ENCODE assay signal across 2 cellular contexts in the genomic region with DNA sequence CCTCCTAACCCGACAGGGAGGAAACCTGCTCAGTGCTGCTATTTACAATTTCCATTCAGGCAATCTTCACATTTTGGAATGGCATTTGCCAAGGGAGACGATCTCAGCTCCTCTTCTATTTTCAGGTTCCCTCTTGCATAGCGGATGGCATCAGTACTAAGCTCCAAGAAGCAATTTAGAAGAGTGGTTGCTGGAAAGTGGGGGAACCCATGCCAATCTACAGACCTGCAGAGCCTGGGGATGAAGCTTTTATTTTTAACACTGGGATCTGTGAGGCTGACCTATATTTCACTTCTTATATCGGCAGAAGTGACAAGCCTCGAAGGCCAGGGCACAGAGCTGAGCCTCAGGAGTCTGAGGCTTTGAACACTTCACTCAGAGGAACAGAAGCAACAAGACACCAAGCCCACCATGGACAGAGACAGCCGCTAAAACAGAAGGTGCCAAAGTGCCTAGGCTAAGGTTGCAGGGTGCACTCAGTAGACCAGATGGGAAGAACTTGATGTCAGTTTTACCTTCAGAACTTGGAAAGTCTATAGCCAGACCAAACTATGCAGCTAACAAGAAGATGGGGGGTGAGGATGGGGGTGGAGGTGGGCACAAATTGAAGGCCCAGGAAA.
TF ChIP-seq lines count a peak whose summit lies in the region.

No MANE protein-coding gene starts in this region.

TF ChIP-seq in SK-N-SH, 30 proteins besides CTCF, POLR2A, EP300 and RAD21:
- TF ChIP-seq, protein P1, sequence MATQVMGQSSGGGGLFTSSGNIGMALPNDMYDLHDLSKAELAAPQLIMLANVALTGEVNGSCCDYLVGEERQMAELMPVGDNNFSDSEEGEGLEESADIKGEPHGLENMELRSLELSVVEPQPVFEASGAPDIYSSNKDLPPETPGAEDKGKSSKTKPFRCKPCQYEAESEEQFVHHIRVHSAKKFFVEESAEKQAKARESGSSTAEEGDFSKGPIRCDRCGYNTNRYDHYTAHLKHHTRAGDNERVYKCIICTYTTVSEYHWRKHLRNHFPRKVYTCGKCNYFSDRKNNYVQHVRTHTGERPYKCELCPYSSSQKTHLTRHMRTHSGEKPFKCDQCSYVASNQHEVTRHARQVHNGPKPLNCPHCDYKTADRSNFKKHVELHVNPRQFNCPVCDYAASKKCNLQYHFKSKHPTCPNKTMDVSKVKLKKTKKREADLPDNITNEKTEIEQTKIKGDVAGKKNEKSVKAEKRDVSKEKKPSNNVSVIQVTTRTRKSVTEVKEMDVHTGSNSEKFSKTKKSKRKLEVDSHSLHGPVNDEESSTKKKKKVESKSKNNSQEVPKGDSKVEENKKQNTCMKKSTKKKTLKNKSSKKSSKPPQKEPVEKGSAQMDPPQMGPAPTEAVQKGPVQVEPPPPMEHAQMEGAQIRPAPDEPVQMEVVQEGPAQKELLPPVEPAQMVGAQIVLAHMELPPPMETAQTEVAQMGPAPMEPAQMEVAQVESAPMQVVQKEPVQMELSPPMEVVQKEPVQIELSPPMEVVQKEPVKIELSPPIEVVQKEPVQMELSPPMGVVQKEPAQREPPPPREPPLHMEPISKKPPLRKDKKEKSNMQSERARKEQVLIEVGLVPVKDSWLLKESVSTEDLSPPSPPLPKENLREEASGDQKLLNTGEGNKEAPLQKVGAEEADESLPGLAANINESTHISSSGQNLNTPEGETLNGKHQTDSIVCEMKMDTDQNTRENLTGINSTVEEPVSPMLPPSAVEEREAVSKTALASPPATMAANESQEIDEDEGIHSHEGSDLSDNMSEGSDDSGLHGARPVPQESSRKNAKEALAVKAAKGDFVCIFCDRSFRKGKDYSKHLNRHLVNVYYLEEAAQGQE (IDR thresholded peaks at IDR 0.05; ENCODE audit: low read depth, low read length), result peak; percentile 79
- TF ChIP-seq GABPA (IDR thresholded peaks at IDR 0.05; ENCODE audit: low read depth), result no peak

TF ChIP-seq in SK-N-SH treated with all-trans-retinoic acid at 6 μM for 48 hours, 23 proteins besides CTCF, POLR2A, EP300 and RAD21 (continued from another document):
- no peak for TF ChIP-seq TSHZ2 (CRISPR knock-in tag; IDR thresholded peaks at IDR 0.05)
- no peak for TF ChIP-seq ESRRG (CRISPR knock-in tag; IDR thresholded peaks at IDR 0.05)
- no peak for TF ChIP-seq ZNF8 (CRISPR knock-in tag; IDR thresholded peaks at IDR 0.05)
- TF ChIP-seq ZNF565 (CRISPR knock-in tag; conservative IDR thresholded peaks at IDR 0.05; ENCODE audit: low read depth), result no peak
- no peak for TF ChIP-seq ZFP3 (CRISPR knock-in tag; IDR thresholded peaks at IDR 0.05)
- TF ChIP-seq ZFP30 (CRISPR knock-in tag; IDR thresholded peaks at IDR 0.05), result no peak
- no peak for TF ChIP-seq TOX (CRISPR knock-in tag; IDR thresholded peaks at IDR 0.05; ENCODE audit: borderline replicate concordance)
- no peak for TF ChIP-seq GLIS3 (CRISPR knock-in tag; IDR thresholded peaks at IDR 0.05)
- TF ChIP-seq ZC3H10 (CRISPR knock-in tag; IDR thresholded peaks at IDR 0.05), result no peak
